ENCODE assay signal across 1 cellular context in the genomic region with DNA sequence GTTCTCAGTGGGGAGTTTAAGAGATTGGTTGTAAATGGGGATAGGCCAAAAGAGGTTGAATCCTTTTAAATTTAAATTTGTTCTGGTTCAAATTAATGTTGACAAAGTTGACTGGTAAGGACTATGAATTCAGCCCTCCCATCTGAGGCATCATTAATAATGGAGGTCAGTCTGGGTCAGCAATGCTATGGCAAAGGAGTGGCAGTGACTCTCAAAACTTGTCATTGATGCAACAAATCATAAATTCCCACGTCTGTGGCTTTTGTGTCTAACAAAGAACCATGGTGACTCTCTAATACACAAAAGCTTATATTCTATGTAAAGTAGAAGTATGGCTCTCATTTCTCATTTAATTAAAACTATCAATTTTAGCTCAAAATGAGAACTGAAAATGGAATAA.
TF ChIP-seq lines count a peak whose summit lies in the region.

No MANE protein-coding gene starts in this region.

TF ChIP-seq in IMR-90, 13 proteins besides CTCF, POLR2A, EP300 and RAD21:
- TF ChIP-seq MAZ (IDR thresholded peaks at IDR 0.05; ENCODE audit: borderline replicate concordance, low read depth, low read length) = no peak
- no peak for TF ChIP-seq MXI1 (IDR thresholded peaks at IDR 0.05; ENCODE audit: borderline replicate concordance, low read depth, low read length)
- TF ChIP-seq CHD1 (IDR thresholded peaks at IDR 0.05; ENCODE audit: low read depth, low read length) = no peak
- TF ChIP-seq RCOR1 (IDR thresholded peaks at IDR 0.05; ENCODE audit: insufficient replicate concordance, low read length) = no peak
